Comparison of ENCODE assay signal across 1 cellular context in the genomic region with DNA sequence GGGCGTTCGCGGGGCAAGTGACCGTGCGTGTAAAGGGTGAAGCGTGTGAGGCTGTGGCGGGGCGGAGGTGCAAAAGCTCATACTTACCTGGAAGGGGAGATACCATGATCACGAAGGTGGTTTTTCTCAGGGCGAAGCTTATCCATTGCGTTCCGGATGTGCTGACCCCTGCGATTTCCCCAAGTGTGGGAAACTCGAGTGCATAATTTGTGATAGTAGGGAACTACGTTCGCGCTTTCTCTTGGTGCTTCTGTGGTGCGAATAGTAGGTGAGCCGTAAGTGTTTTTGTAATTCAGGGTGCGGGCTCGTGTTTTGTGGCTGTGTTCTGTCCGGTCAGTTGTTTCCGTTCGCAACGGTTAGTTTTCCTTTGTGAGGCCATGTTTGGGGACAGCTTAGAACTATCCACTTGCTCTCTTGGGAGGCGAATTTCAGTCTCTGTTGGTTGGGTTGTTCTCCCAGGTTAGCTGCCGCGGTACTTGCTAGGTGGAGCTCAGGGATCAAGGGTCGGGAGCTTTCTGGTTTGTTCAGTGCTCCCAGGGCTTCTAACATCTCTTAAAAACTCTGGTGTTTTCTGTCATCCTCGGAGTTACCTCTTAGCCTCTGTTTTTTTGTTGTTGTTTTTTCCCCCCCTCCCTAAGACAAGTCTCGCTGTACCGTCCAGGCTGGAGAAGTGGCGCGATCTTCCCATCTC.
TF ChIP-seq lines count a peak whose summit lies in the region.

No MANE protein-coding gene starts in this region.

TF ChIP-seq in GM12878, 131 proteins besides CTCF, POLR2A, EP300 and RAD21 (continued from another document):
- TF ChIP-seq, protein P1, sequence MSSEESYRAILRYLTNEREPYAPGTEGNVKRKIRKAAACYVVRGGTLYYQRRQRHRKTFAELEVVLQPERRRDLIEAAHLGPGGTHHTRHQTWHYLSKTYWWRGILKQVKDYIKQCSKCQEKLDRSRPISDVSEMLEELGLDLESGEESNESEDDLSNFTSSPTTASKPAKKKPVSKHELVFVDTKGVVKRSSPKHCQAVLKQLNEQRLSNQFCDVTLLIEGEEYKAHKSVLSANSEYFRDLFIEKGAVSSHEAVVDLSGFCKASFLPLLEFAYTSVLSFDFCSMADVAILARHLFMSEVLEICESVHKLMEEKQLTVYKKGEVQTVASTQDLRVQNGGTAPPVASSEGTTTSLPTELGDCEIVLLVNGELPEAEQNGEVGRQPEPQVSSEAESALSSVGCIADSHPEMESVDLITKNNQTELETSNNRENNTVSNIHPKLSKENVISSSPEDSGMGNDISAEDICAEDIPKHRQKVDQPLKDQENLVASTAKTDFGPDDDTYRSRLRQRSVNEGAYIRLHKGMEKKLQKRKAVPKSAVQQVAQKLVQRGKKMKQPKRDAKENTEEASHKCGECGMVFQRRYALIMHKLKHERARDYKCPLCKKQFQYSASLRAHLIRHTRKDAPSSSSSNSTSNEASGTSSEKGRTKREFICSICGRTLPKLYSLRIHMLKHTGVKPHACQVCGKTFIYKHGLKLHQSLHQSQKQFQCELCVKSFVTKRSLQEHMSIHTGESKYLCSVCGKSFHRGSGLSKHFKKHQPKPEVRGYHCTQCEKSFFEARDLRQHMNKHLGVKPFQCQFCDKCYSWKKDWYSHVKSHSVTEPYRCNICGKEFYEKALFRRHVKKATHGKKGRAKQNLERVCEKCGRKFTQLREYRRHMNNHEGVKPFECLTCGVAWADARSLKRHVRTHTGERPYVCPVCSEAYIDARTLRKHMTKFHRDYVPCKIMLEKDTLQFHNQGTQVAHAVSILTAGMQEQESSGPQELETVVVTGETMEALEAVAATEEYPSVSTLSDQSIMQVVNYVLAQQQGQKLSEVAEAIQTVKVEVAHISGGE (CRISPR knock-in tag; IDR thresholded peaks at IDR 0.05): peak; percentile 82
